10 cellular contexts compared by ENCODE assay signal in the genomic region with DNA sequence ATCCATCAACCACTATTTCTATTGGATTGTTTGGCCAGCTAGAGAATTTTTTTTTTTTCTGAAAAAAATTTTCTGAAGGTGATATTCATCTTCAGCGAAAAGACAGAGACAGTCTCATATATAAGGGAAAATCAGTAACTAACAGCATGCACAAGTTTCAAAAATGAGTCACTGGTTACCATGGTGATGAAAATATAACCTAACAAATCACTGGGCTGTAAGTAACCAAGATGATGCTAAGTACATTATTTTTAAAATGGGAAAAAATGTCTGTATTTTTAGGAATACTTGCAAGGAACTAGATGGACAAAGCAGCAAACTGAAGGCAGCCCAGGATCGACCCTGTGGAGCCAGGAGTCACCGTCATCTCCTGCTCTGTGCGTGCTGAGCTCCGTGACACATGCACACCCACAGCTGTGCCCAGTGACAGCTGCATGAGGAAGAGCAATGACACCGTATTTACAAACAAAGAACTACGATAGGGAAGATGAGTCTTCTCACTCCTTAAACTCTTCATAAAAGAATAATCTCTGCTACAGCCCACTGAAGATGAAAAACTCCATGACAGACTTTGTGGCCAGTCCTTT.
A peak's percentile ranks its signal among the peaks of the same experiment; 100 is the strongest.
DNase-seq lines count a peak whose midpoint lies in the region; ATAC-seq lines count a peak whose summit lies in the region.
"Had no signal": no experiment of that assay in that cellular context is flagged by ENCODE, and none has a peak within 500 bp of the region (broad histone marks: within the 10 kb centered on the region; RNA-seq: fewer than 3 reads in every experiment).

No MANE protein-coding gene starts in this region.

- ATAC-seq in HG02610 (IDR thresholded peaks at IDR 0.05; ENCODE audit: unreplicated experiment) = peak; percentile 56
- ATAC-seq in HG02884 (IDR thresholded peaks at IDR 0.05; ENCODE audit: unreplicated experiment) = no peak

- DNase-seq in activated CD4-positive, alpha-beta T cell treated with anti-CD3 and anti-CD28 coated beads for 48 hours = peak; percentile 49
- peak; percentile 1 for DNase-seq in fibroblast of peridontal ligament (ENCODE audit: extremely low read depth)
- peak; percentile 7 to 25 for DNase-seq in stimulated activated CD4-positive, alpha-beta T cell treated with anti-CD3 and anti-CD28 coated beads, Interleukin-2, amount 100 ng/mL, for 48 hours
- no peak for DNase-seq in AML-193 (lab: John Stamatoyannopoulos, UW)
- no peak for DNase-seq in COLO829 (ENCODE audit: low spot score)
- DNase-seq in cerebellum (ENCODE audit: low spot score) = no peak
- DNase-seq: NCI-H1436, pancreas had no signal

Comparison
In these comparisons a context has a peak if more than half of its experiments do, and no peak if none do; other contexts are left out.
1. DNase-seq: peak in activated CD4-positive, alpha-beta T cell treated with anti-CD3 and anti-CD28 coated beads for 48 hours (single experiment), fibroblast of peridontal ligament (single experiment) and stimulated activated CD4-positive, alpha-beta T cell treated with anti-CD3 and anti-CD28 coated beads, Interleukin-2, amount 100 ng/mL, for 48 hours (2 of 2); none in AML-193 (0 of 2), COLO829 (single experiment) and cerebellum (single experiment).